Comparison of ENCODE assay signal across 19 cellular contexts in the genomic region with DNA sequence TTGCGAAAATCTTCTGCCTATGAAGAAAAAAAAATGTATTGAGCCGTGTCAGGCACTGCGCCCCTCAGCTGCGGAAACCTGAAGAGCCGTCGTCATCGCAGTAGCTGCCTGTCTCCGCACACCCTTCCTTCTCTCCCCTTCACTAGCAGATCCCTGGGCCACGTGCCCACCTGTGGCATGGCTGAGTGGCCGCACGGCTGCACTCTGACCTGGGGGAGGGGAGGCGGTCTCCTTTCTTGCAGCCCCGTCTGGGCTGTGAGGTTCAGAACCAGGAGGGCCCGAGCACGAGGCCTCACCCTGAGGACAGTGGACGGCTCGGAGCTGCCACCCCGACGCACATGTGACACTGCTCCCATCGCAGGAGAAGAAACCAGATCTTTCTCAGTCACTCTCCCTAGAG. TPM values are rescaled to one million over a fixed set of nuclear protein-coding genes. Genes with fewer than 3 reads are reported as not detected.
DNase-seq lines count a peak whose midpoint lies in the region; ATAC-seq, FAIRE-seq and TF ChIP-seq lines count a peak whose summit lies in the region.
"Had no signal": no experiment of that assay in that cellular context is flagged by ENCODE, and none has a peak within 500 bp of the region (broad histone marks: within the 10 kb centered on the region; RNA-seq: fewer than 3 reads in every experiment).

No MANE protein-coding gene starts in this region.

- H3K9me3 ChIP-seq in astrocyte (ENCODE audit: insufficient read depth, low read depth, low read length) (no peaks in the 10 kb centered on the region), aorta (ENCODE audit: control insufficient read depth, low read length) (no peaks in the 10 kb centered on the region)
- H3K9me3 ChIP-seq: A549, SK-N-SH had no signal

- H3K27me3 ChIP-seq in astrocyte (ENCODE audit: insufficient read depth, low read length) = no peaks in the 10 kb centered on the region
- H3K27me3 ChIP-seq in aorta (ENCODE audit: control insufficient read depth in 1 of 2, insufficient read depth in 2 of 2, low read length in 1 of 2) = no peaks in the 10 kb centered on the region

- peak overlapping the region; percentile 23 for H3K27ac Mint-ChIP-seq in stimulated activated naive CD8-positive, alpha-beta T cell treated with anti-CD3 and anti-CD28 coated beads, Interleukin-15, Interleukin-2, amounts not matched to agents 100 ng/mL and 50 ng/mL, for 24 hours
- peak overlapping the region in 1 of 2 donors; percentile 88 for H3K27ac Mint-ChIP-seq in stimulated activated naive CD8-positive, alpha-beta T cell treated with anti-CD3 and anti-CD28 coated beads, Interleukin-15, amount 100 ng/mL, for 72 hours
- H3K27ac Mint-ChIP-seq in astrocyte (ENCODE audit: unreplicated experiment) = peak overlapping the region; percentile 58

- no peaks in the 10 kb centered on the region for H3K4me1 ChIP-seq in astrocyte (ENCODE audit: insufficient read depth, low read length)
- no peaks in the 10 kb centered on the region for H3K4me1 ChIP-seq in aorta (ENCODE audit: control insufficient read depth in 1 of 2, insufficient read depth in 2 of 2, low read length in 2 of 2)
- H3K4me1 ChIP-seq: A549 had no signal

- H2AFZ ChIP-seq in astrocyte (ENCODE audit: low read depth, low read length) = no peak overlapping the region

- no peak overlapping the region for H3K4me2 ChIP-seq in astrocyte (ENCODE audit: low read length)
- H3K4me2 ChIP-seq: A549, SK-N-SH had no signal

- H4K20me1 ChIP-seq in astrocyte (ENCODE audit: insufficient read depth, low read length) = peaks cover 87% of the 10 kb centered on the region

- H3K36me3 Mint-ChIP-seq in stimulated activated naive CD8-positive, alpha-beta T cell treated with anti-CD3 and anti-CD28 coated beads, Interleukin-15, Interleukin-2, amounts not matched to agents 100 ng/mL and 50 ng/mL, for 24 hours (ENCODE audit: low read depth) = peaks cover 88% of the 10 kb centered on the region
- peaks cover 20% of the 10 kb centered on the region for H3K36me3 Mint-ChIP-seq in astrocyte (ENCODE audit: low read depth, unreplicated experiment)

- peaks cover 54% of the 10 kb centered on the region for H3K79me2 ChIP-seq in astrocyte (ENCODE audit: insufficient read depth, low read length)

- no peak for ATAC-seq in stimulated activated naive CD8-positive, alpha-beta T cell treated with anti-CD3 and anti-CD28 coated beads, Interleukin-15, amount 100 ng/mL, for 72 hours
- no peak for ATAC-seq in aorta (ENCODE audit: low FRiP score)
- ATAC-seq: Panc1 had no signal

- no peaks in the 10 kb centered on the region for H3K9me3 Mint-ChIP-seq in stimulated activated naive CD8-positive, alpha-beta T cell treated with anti-CD3 and anti-CD28 coated beads, Interleukin-15, Interleukin-2, amounts not matched to agents 100 ng/mL and 50 ng/mL, for 24 hours
- H3K9me3 Mint-ChIP-seq in stimulated activated naive CD8-positive, alpha-beta T cell treated with anti-CD3 and anti-CD28 coated beads, Interleukin-15, amount 100 ng/mL, for 72 hours = no peaks in the 10 kb centered on the region
- H3K9me3 Mint-ChIP-seq in astrocyte (ENCODE audit: unreplicated experiment) = no peaks in the 10 kb centered on the region
- H3K9me3 Mint-ChIP-seq: CD8-positive, alpha-beta memory T cell had no signal

- H3K27me3 Mint-ChIP-seq in stimulated activated naive CD8-positive, alpha-beta T cell treated with anti-CD3 and anti-CD28 coated beads, Interleukin-15, Interleukin-2, amounts not matched to agents 100 ng/mL and 50 ng/mL, for 24 hours = no peaks in the 10 kb centered on the region
- no peaks in the 10 kb centered on the region for H3K27me3 Mint-ChIP-seq in stimulated activated naive CD8-positive, alpha-beta T cell treated with anti-CD3 and anti-CD28 coated beads, Interleukin-15, amount 100 ng/mL, for 72 hours
- no peaks in the 10 kb centered on the region for H3K27me3 Mint-ChIP-seq in astrocyte (ENCODE audit: low read depth, unreplicated experiment)
- H3K27me3 Mint-ChIP-seq: CD8-positive, alpha-beta memory T cell had no signal

- intact Hi-C loops in aorta (cut with DNase I) = no loop called here

- no peak for FAIRE-seq in astrocyte (lab: Jason Lieb, UNC)
- FAIRE-seq: A549, D721Med, HTR-8/SVneo had no signal

- no peak for DNase-seq in stimulated activated naive CD8-positive, alpha-beta T cell treated with anti-CD3 and anti-CD28 coated beads, Interleukin-15, amount 100 ng/mL, for 72 hours
- DNase-seq in astrocyte (ENCODE audit: low read depth) (no peak), left kidney (ENCODE audit: low read depth, low spot score) (peak; percentile 9), aorta (no peak), SHP77 treated with DMSO at 0.1 percent for 48 hours (lab: John Stamatoyannopoulos, UW) (no peak)
- no peak for DNase-seq in effector CD4-positive, alpha-beta T cell
- no peak for DNase-seq in activated CD8-positive, alpha-beta memory T cell treated with anti-CD3 and anti-CD28 coated beads, Interleukin-2, amount 50 U/mL, for 48 hours
- DNase-seq: C1 segment of cervical spinal cord; CD8-positive, alpha-beta memory T cell; DMS79; HCEC 1CT; NCI-H1105 treated with DMSO at 0.1 percent for 48 hours; NCI-H1694; SK-N-SH had no signal

- no peak for TF ChIP-seq CTCF in astrocyte (IDR thresholded peaks at IDR 0.05; ENCODE audit: insufficient read depth, low read depth, low read length)

- H3K4me1 Mint-ChIP-seq in stimulated activated naive CD8-positive, alpha-beta T cell treated with anti-CD3 and anti-CD28 coated beads, Interleukin-15, Interleukin-2, amounts not matched to agents 100 ng/mL and 50 ng/mL, for 24 hours (ENCODE audit: low read depth) = no peaks in the 10 kb centered on the region
- no peaks in the 10 kb centered on the region for H3K4me1 Mint-ChIP-seq in stimulated activated naive CD8-positive, alpha-beta T cell treated with anti-CD3 and anti-CD28 coated beads, Interleukin-15, amount 100 ng/mL, for 72 hours
- no peaks in the 10 kb centered on the region for H3K4me1 Mint-ChIP-seq in astrocyte (ENCODE audit: low read depth, unreplicated experiment)
- H3K4me1 Mint-ChIP-seq: CD8-positive, alpha-beta memory T cell had no signal

- WGBS in aorta, 2 donors = 92% methylated on average over 20 of the region's 20 CpGs

- no peak overlapping the region for H3K4me3 Mint-ChIP-seq in stimulated activated naive CD8-positive, alpha-beta T cell treated with anti-CD3 and anti-CD28 coated beads, Interleukin-15, Interleukin-2, amounts not matched to agents 100 ng/mL and 50 ng/mL, for 24 hours
- no peak overlapping the region for H3K4me3 Mint-ChIP-seq in stimulated activated naive CD8-positive, alpha-beta T cell treated with anti-CD3 and anti-CD28 coated beads, Interleukin-15, amount 100 ng/mL, for 72 hours
- no peak overlapping the region for H3K4me3 Mint-ChIP-seq in astrocyte (ENCODE audit: unreplicated experiment)
- H3K4me3 Mint-ChIP-seq: CD8-positive, alpha-beta memory T cell had no signal

- H3K36me3 ChIP-seq in astrocyte (ENCODE audit: insufficient read depth, low read length) = peaks cover 68% of the 10 kb centered on the region
- H3K36me3 ChIP-seq in aorta (ENCODE audit: control insufficient read depth in 1 of 2, insufficient read depth in 2 of 2, low read length in 1 of 2) = peaks cover 5 to 13% of the 10 kb centered on the region in 2 donors

- no peak overlapping the region for H3K9ac ChIP-seq in astrocyte (ENCODE audit: low read length)
- H3K9ac ChIP-seq: SK-N-SH had no signal

- H3K27ac ChIP-seq in astrocyte (ENCODE audit: low read depth, low read length) (no peak overlapping the region), aorta (ENCODE audit: low read depth in 1 of 2, low read length in 2 of 2) (no peak overlapping the region)
- H3K27ac ChIP-seq: A549 had no signal

- H3K4me3 ChIP-seq in astrocyte (ENCODE audit: insufficient read depth, low read depth, low read length) (no peak overlapping the region), aorta (ENCODE audit: low read length in 2 of 2) (no peak overlapping the region)
- H3K4me3 ChIP-seq: A549 had no signal

RNA-seq across cellular contexts. Expression of gene PGAM5, which starts 24.9 kb away (rescaled TPM):
- 33.3 and 43.4 TPM in 2 replicates for total RNA-seq in astrocyte
- total RNA-seq in aorta = 10 to 100 TPM; 12.9 to 17.3 TPM
- polyA plus RNA-seq in aorta = 1 to 10 TPM; 6.6 to 7.8 TPM

RNA-seq across cellular contexts. Expression of gene ANKLE2, which starts 26.1 kb away (rescaled TPM):
- 123 and 140 TPM in 2 replicates for total RNA-seq in astrocyte
- 10 to 100 TPM; 52.0 to 65.1 TPM for total RNA-seq in aorta
- polyA plus RNA-seq in aorta = 10 to 100 TPM in 1 of 2 donors, 1 to 10 TPM in 1; 7.6 to 55.7 TPM

RNA-seq across cellular contexts. Expression of gene PXMP2, which starts 48.1 kb away (rescaled TPM):
- 8.1 and 9.0 TPM in 2 replicates for total RNA-seq in astrocyte
- total RNA-seq in aorta = 10 to 100 TPM; 13.0 to 16.3 TPM
- 10 to 100 TPM; 23.8 to 70.7 TPM for polyA plus RNA-seq in aorta

RNA-seq across cellular contexts. Expression of gene POLE, which starts 48.4 kb away (rescaled TPM):
- 11.9 and 15.4 TPM in 2 replicates for total RNA-seq in astrocyte
- 10 to 100 TPM; 33.0 to 46.8 TPM for total RNA-seq in aorta
- polyA plus RNA-seq in aorta = 10 to 100 TPM in 1 of 2 donors, 1 to 10 TPM in 1; 7.5 to 41.4 TPM
